8 cellular contexts compared by ENCODE assay signal in genomic region chr7:142711722-142712616, GRCh38. TPM values are rescaled to one million over a fixed set of nuclear protein-coding genes. Genes with fewer than 3 reads are reported as not detected.
DNase-seq lines count a peak whose midpoint lies in the region; ATAC-seq and TF ChIP-seq lines count a peak whose summit lies in the region.

No MANE protein-coding gene starts in this region.

- peak overlapping the region; percentile 5; the same call in 1 of the 2 replicates for H3K4me2 ChIP-seq in MM.1S (ENCODE audit: low read depth, low read length)

- TF ChIP-seq CTCF in MM.1S (IDR thresholded peaks at IDR 0.05; ENCODE audit: low read length), result peak; percentile 86
- peak in 4 of 5 experiments; percentile 26 to 32 (median 30) for TF ChIP-seq CTCF in transverse colon (IDR thresholded peaks at IDR 0.05)

- no peaks in the 10 kb centered on the region for H3K36me3 Mint-ChIP-seq in activated T-cell treated with anti-CD3 and anti-CD28 coated beads, Interleukin-2, amount 50 U/mL, for 72 hours (ENCODE audit: insufficient read depth in 2 of 2)

- H3K4me1 Mint-ChIP-seq in activated T-cell treated with anti-CD3 and anti-CD28 coated beads, Interleukin-2, amount 50 U/mL, for 72 hours (ENCODE audit: low read depth), result peaks cover 59% of the 10 kb centered on the region

- H3K4me1 ChIP-seq in MM.1S (ENCODE audit: low read length), result peaks cover 78% of the 10 kb centered on the region
- no peaks in the 10 kb centered on the region for H3K4me1 ChIP-seq in transverse colon

- H2AFZ ChIP-seq in MM.1S (ENCODE audit: low read length), result 0 out of 2 replicates have a peak overlapping the region, but pooled peaks have one; percentile 11

- intact Hi-C loops in transverse colon (cut with DNase I; ENCODE audit: low total_unique reads), result no loop called here

- H3K27ac Mint-ChIP-seq in activated T-cell treated with anti-CD3 and anti-CD28 coated beads, Interleukin-2, amount 50 U/mL, for 72 hours, result peak overlapping the region; percentile 88

- H3K27me3 Mint-ChIP-seq in activated T-cell treated with anti-CD3 and anti-CD28 coated beads, Interleukin-2, amount 50 U/mL, for 72 hours (ENCODE audit: low read depth), result no peaks in the 10 kb centered on the region

- peak overlapping the region; percentile 54; the same call in 1 of the 2 replicates for H3K27ac ChIP-seq in MM.1S (ENCODE audit: low read length)
- H3K27ac ChIP-seq in transverse colon, result no peak overlapping the region

- H3K4me3 Mint-ChIP-seq in activated T-cell treated with anti-CD3 and anti-CD28 coated beads, Interleukin-2, amount 50 U/mL, for 72 hours, result peak overlapping the region; percentile 82 to 95

- ATAC-seq in activated T-cell treated with anti-CD3 and anti-CD28 coated beads, Interleukin-2, amount 50 U/mL, for 72 hours (replicated peaks in 1 of 2), result peak; percentile 91 to 92
- no peak for ATAC-seq in HG02852 (IDR thresholded peaks at IDR 0.05; ENCODE audit: unreplicated experiment)

- H3K27me3 ChIP-seq in MM.1S (replicated peaks; ENCODE audit: insufficient read depth, low read length), result no peaks in the 10 kb centered on the region
- no peaks in the 10 kb centered on the region for H3K27me3 ChIP-seq in transverse colon

- H3K9me3 Mint-ChIP-seq in activated T-cell treated with anti-CD3 and anti-CD28 coated beads, Interleukin-2, amount 50 U/mL, for 72 hours, result no peaks in the 10 kb centered on the region

- no peak for TF ChIP-seq POLR2A in transverse colon (IDR thresholded peaks at IDR 0.05)

- no peaks in the 10 kb centered on the region for H3K36me3 ChIP-seq in MM.1S (replicated peaks; ENCODE audit: insufficient read depth, low read length)
- H3K36me3 ChIP-seq in transverse colon, result no peaks in the 10 kb centered on the region

- peak; percentile 20 for DNase-seq in activated naive CD4-positive, alpha-beta T cell treated with Interleukin-2 at 50 U/mL for 16 hours
- no peak for DNase-seq in activated naive CD4-positive, alpha-beta T cell (lab: John Stamatoyannopoulos, UW)
- DNase-seq in MM.1S (peak; percentile 60), iPS-NIHi11 (ENCODE audit: low spot score) (peak; percentile 29), transverse colon (no peak)
- peak; percentile 35 to 45 for DNase-seq in activated T-cell treated with anti-CD3 and anti-CD28 coated beads, Interleukin-2, amount 50 U/mL, for 72 hours
- DNase-seq in effector CD8-positive, alpha-beta T cell (lab: John Stamatoyannopoulos, UW), result no peak

- H4K20me1 ChIP-seq in MM.1S (ENCODE audit: insufficient read depth, low read length), result no peaks in the 10 kb centered on the region

- WGBS in transverse colon (ENCODE audit: low coverage in 1 of 2), 2 donors, result 57 to 74% methylated on average over 7 to 18 of the region's 18 CpGs

- H3K9me2 ChIP-seq in MM.1S (replicated peaks; ENCODE audit: insufficient read depth, low read length), result no peaks in the 10 kb centered on the region

- H3K4me3 ChIP-seq in MM.1S (ENCODE audit: low read length) (no peak overlapping the region), transverse colon (no peak overlapping the region)

- no peak overlapping the region for H3K9ac ChIP-seq in MM.1S (ENCODE audit: low read length)

- H3F3A ChIP-seq in MM.1S (ENCODE audit: insufficient read depth, low read length), result peaks cover 32% of the 10 kb centered on the region

- no peak for TF ChIP-seq EP300 in transverse colon (IDR thresholded peaks at IDR 0.05; ENCODE audit: low read depth)

- in situ Hi-C loops in transverse colon (cut with MboI; ENCODE audit: low pct_ligation_motif_present in 1 of 4, low pct_unique_long_range_greater_than_20kb in 1 of 4, low sequenced_read_pairs in 3 of 4), result no loop called here

- no peaks in the 10 kb centered on the region for H3K9me3 ChIP-seq in MM.1S (replicated peaks; ENCODE audit: insufficient read depth, low read length)
- no peaks in the 10 kb centered on the region for H3K9me3 ChIP-seq in transverse colon

- no peaks in the 10 kb centered on the region for H3K79me2 ChIP-seq in MM.1S (ENCODE audit: low read length)

RNA-seq across cellular contexts. Expression of gene PRSS1, which starts 37.3 kb away (rescaled TPM):
- not detected for total RNA-seq in activated T-cell treated with anti-CD3 and anti-CD28 coated beads, Interleukin-2, amount 50 U/mL, for 72 hours
- total RNA-seq in transverse colon, result not detected

RNA-seq across cellular contexts. Expression of gene PRSS2, which starts 58.8 kb away (rescaled TPM):
- not detected for total RNA-seq in activated T-cell treated with anti-CD3 and anti-CD28 coated beads, Interleukin-2, amount 50 U/mL, for 72 hours
- total RNA-seq in transverse colon, result not detected

Comparison
In these comparisons a context has a peak if more than half of its experiments do, and no peak if none do; other contexts are left out.
1. DNase-seq: peak in activated naive CD4-positive, alpha-beta T cell treated with Interleukin-2 at 50 U/mL for 16 hours (single experiment), MM.1S (single experiment), activated T-cell treated with anti-CD3 and anti-CD28 coated beads, Interleukin-2, amount 50 U/mL, for 72 hours (2 of 2) and iPS-NIHi11 (single experiment); none in activated naive CD4-positive, alpha-beta T cell (0 of 4), transverse colon (single experiment) and effector CD8-positive, alpha-beta T cell (single experiment).